ENCODE assay signal across 18 cellular contexts in genomic region chr20:48689388-48689787, GRCh38.
DNase-seq lines count a peak whose midpoint lies in the region; ATAC-seq lines count a peak whose summit lies in the region.
"Had no signal": no experiment of that assay in that cellular context is flagged by ENCODE, and none has a peak within 500 bp of the region (broad histone marks: within the 10 kb centered on the region; RNA-seq: fewer than 3 reads in every experiment).

No MANE protein-coding gene starts in this region.

- POLR2A ChIA-PET in activated CD8-positive, alpha-beta T cell treated with anti-CD3 and anti-CD28 coated beads, Interleukin-2, amount 10 ng/mL, durations not matched to agents 7 days and 5 days (lab: Charles Lee) = interaction anchor here (0.6 kb wide), 1 partner anchor 15 kb away, joined by 3 read pairs; no protein-coding TSS in a partner anchor

- ATAC-seq in activated naive CD4-positive, alpha-beta T cell treated with anti-CD3 and anti-CD28 coated beads, Interleukin-2, amount 50 U/mL, for 72 hours = no peak
- peak; percentile 43 for ATAC-seq in activated CD8-positive, alpha-beta T cell treated with anti-CD3 and anti-CD28 coated beads, Interleukin-2, amount 10 ng/mL, durations not matched to agents 7 days and 5 days
- no peak for ATAC-seq in stimulated activated memory B cell treated with anti-CD40 and anti-IgM and Interleukin-4, amounts not matched to agents 10 μg/mL and 1 μg/mL and 100 μg/mL, for 72 hours
- ATAC-seq in GM21737 (IDR thresholded peaks at IDR 0.05; ENCODE audit: unreplicated experiment) = no peak
- ATAC-seq: Panc1 had no signal

- H3K36me3 Mint-ChIP-seq in activated naive CD4-positive, alpha-beta T cell treated with anti-CD3 and anti-CD28 coated beads, Interleukin-2, amount 50 U/mL, for 72 hours = no peaks in the 10 kb centered on the region
- peaks cover 83% of the 10 kb centered on the region for H3K36me3 Mint-ChIP-seq in activated CD8-positive, alpha-beta T cell treated with anti-CD3 and anti-CD28 coated beads, Interleukin-2, amount 10 ng/mL, durations not matched to agents 7 days and 5 days (ENCODE audit: low read depth)
- peaks cover 21 to 61% (median 34%) of the 10 kb centered on the region in 3 donors for H3K36me3 Mint-ChIP-seq in immature natural killer cell
- peaks cover 72% of the 10 kb centered on the region for H3K36me3 Mint-ChIP-seq in stimulated activated memory B cell treated with anti-CD40 and anti-IgM and Interleukin-4, amounts not matched to agents 10 μg/mL and 1 μg/mL and 100 μg/mL, for 72 hours

- H3K27me3 Mint-ChIP-seq in activated CD8-positive, alpha-beta T cell treated with anti-CD3 and anti-CD28 coated beads, Interleukin-2, amount 10 ng/mL, durations not matched to agents 7 days and 5 days (ENCODE audit: low read depth) = no peaks in the 10 kb centered on the region
- H3K27me3 Mint-ChIP-seq in immature natural killer cell (ENCODE audit: low read depth in 3 of 3) = peaks cover 12 to 59% (median 39%) of the 10 kb centered on the region in 3 donors
- no peaks in the 10 kb centered on the region for H3K27me3 Mint-ChIP-seq in stimulated activated memory B cell treated with anti-CD40 and anti-IgM and Interleukin-4, amounts not matched to agents 10 μg/mL and 1 μg/mL and 100 μg/mL, for 72 hours
- H3K27me3 Mint-ChIP-seq: CD4-positive, CD25-positive, alpha-beta regulatory T cell had no signal

- peaks cover 72% of the 10 kb centered on the region for H3K4me1 Mint-ChIP-seq in activated CD8-positive, alpha-beta T cell treated with anti-CD3 and anti-CD28 coated beads, Interleukin-2, amount 10 ng/mL, durations not matched to agents 7 days and 5 days (ENCODE audit: low read depth)
- H3K4me1 Mint-ChIP-seq in immature natural killer cell = peaks cover 88 to 91% of the 10 kb centered on the region in 2 donors
- H3K4me1 Mint-ChIP-seq in stimulated activated memory B cell treated with anti-CD40 and anti-IgM and Interleukin-4, amounts not matched to agents 10 μg/mL and 1 μg/mL and 100 μg/mL, for 72 hours = peaks cover 17% of the 10 kb centered on the region

- H3K27ac Mint-ChIP-seq in activated naive CD4-positive, alpha-beta T cell treated with anti-CD3 and anti-CD28 coated beads, Interleukin-2, amount 50 U/mL, for 72 hours = peak overlapping the region; percentile 54 to 55
- peak overlapping the region; percentile 74 for H3K27ac Mint-ChIP-seq in activated CD8-positive, alpha-beta T cell treated with anti-CD3 and anti-CD28 coated beads, Interleukin-2, amount 10 ng/mL, durations not matched to agents 7 days and 5 days
- peak overlapping the region; percentile 72 to 90 (median 86) for H3K27ac Mint-ChIP-seq in immature natural killer cell
- peak overlapping the region; percentile 1 for H3K27ac Mint-ChIP-seq in stimulated activated memory B cell treated with anti-CD40 and anti-IgM and Interleukin-4, amounts not matched to agents 10 μg/mL and 1 μg/mL and 100 μg/mL, for 72 hours

- H3K4me3 Mint-ChIP-seq in activated CD8-positive, alpha-beta T cell treated with anti-CD3 and anti-CD28 coated beads, Interleukin-2, amount 10 ng/mL, durations not matched to agents 7 days and 5 days = peak overlapping the region; percentile 38
- H3K4me3 Mint-ChIP-seq in immature natural killer cell = peak overlapping the region; percentile 58 to 78 (median 74)
- H3K4me3 Mint-ChIP-seq in stimulated activated memory B cell treated with anti-CD40 and anti-IgM and Interleukin-4, amounts not matched to agents 10 μg/mL and 1 μg/mL and 100 μg/mL, for 72 hours = no peak overlapping the region

- CTCF ChIA-PET in activated CD8-positive, alpha-beta T cell treated with anti-CD3 and anti-CD28 coated beads, Interleukin-2, amount 10 ng/mL, durations not matched to agents 7 days and 5 days (lab: Charles Lee) = no interaction called here

- no peaks in the 10 kb centered on the region for H3K9me3 Mint-ChIP-seq in activated naive CD4-positive, alpha-beta T cell treated with anti-CD3 and anti-CD28 coated beads, Interleukin-2, amount 50 U/mL, for 72 hours
- no peaks in the 10 kb centered on the region for H3K9me3 Mint-ChIP-seq in activated CD8-positive, alpha-beta T cell treated with anti-CD3 and anti-CD28 coated beads, Interleukin-2, amount 10 ng/mL, durations not matched to agents 7 days and 5 days (ENCODE audit: insufficient read depth)
- H3K9me3 Mint-ChIP-seq in immature natural killer cell = no peaks in the 10 kb centered on the region
- H3K9me3 Mint-ChIP-seq in stimulated activated memory B cell treated with anti-CD40 and anti-IgM and Interleukin-4, amounts not matched to agents 10 μg/mL and 1 μg/mL and 100 μg/mL, for 72 hours = no peaks in the 10 kb centered on the region

- intact Hi-C loops in posterior cingulate gyrus (cut with DNase I) = no loop called here

- DNase-seq in activated naive CD4-positive, alpha-beta T cell treated with anti-CD3 and anti-CD28 coated beads, Interleukin-2, amount 50 U/mL, for 72 hours (ENCODE audit: low spot score in 2 of 2) = no peak
- no peak for DNase-seq in activated naive CD4-positive, alpha-beta T cell treated with anti-CD3 and anti-CD28 coated beads, Interleukin-2, amount 50 U/mL, for 16 hours
- peak; percentile 49 for DNase-seq in activated CD8-positive, alpha-beta T cell treated with anti-CD3 and anti-CD28 coated beads, Interleukin-2, amount 10 ng/mL, durations not matched to agents 7 days and 5 days
- peak; percentile 84 to 86 (median 86) for DNase-seq in immature natural killer cell
- no peak for DNase-seq in effector CD8-positive, alpha-beta T cell (lab: John Stamatoyannopoulos, UW)
- no peak for DNase-seq in posterior cingulate gyrus
- DNase-seq: ACHN; CD4-positive, CD25-positive, alpha-beta regulatory T cell; DMS79 treated with DMSO at 0.1 percent for 48 hours; GOT3; KG1; NCI-H1092; NCI-H1694 treated with DMSO at 0.1 percent for 48 hours; NCI-H446; Right ventricle myocardium superior had no signal

Comparison
In these comparisons a context has a peak if more than half of its experiments do, and no peak if none do; other contexts are left out.
1. DNase-seq: peak in activated CD8-positive, alpha-beta T cell treated with anti-CD3 and anti-CD28 coated beads, Interleukin-2, amount 10 ng/mL, durations not matched to agents 7 days and 5 days (single experiment) and immature natural killer cell (3 of 3); none in activated naive CD4-positive, alpha-beta T cell treated with anti-CD3 and anti-CD28 coated beads, Interleukin-2, amount 50 U/mL, for 72 hours (0 of 2), activated naive CD4-positive, alpha-beta T cell treated with anti-CD3 and anti-CD28 coated beads, Interleukin-2, amount 50 U/mL, for 16 hours (single experiment), effector CD8-positive, alpha-beta T cell (single experiment) and posterior cingulate gyrus (0 of 10).
2. H3K27ac Mint-ChIP-seq: peak in every context shown above with its lines; median percentile 86 in immature natural killer cell; 74 in activated CD8-positive, alpha-beta T cell treated with anti-CD3 and anti-CD28 coated beads, Interleukin-2, amount 10 ng/mL, durations not matched to agents 7 days and 5 days; 54 in activated naive CD4-positive, alpha-beta T cell treated with anti-CD3 and anti-CD28 coated beads, Interleukin-2, amount 50 U/mL, for 72 hours; 1 in stimulated activated memory B cell treated with anti-CD40 and anti-IgM and Interleukin-4, amounts not matched to agents 10 μg/mL and 1 μg/mL and 100 μg/mL, for 72 hours.